15 cellular contexts compared by ENCODE assay signal in the genomic region with DNA sequence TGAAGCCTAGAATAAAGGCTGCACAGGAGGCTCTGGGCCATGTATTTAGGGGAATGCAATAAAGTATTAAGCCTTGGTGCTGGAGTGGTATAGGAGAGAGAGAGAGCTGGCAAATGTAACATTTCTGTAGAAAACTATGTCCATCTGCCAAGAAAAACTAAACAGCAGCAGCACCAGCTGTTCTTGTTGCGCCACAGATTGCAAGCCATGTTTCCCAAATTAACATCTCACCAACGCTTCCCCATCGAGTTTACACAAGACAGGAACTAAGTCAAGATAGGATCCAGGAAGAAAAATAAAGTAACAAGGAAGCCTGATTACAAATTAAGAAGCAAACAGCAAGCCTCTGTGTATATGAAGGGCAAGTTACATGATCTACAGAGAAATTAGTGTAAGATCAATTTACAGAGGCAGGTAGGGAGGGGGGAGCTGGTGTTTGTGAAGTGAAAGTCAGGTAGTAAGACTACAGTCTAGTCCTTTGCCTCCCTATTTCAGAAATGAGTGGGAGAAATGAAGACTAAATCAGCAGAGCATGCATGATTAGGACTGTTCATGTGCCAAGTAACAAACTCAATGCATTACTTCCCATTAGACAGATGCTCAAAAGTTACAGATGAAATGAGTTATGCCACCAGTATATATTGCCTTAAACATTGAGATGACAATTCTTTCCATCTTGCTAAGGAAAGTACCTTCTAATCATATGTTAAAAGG.
A peak's percentile ranks its signal among the peaks of the same experiment; 100 is the strongest.
DNase-seq lines count a peak whose midpoint lies in the region; ATAC-seq and TF ChIP-seq lines count a peak whose summit lies in the region.
"Had no signal": no experiment of that assay in that cellular context is flagged by ENCODE, and none has a peak within 500 bp of the region (broad histone marks: within the 10 kb centered on the region; RNA-seq: fewer than 3 reads in every experiment).

No MANE protein-coding gene starts in this region.

- H3K4me3 ChIP-seq in astrocyte of the spinal cord (ENCODE audit: low read depth, low read length), result no peak overlapping the region
- H3K4me3 ChIP-seq: neural progenitor cell had no signal

- intact Hi-C loops in Right ventricle myocardium superior (cut with DNase I) (no loop called here), cardiac septum (cut with DNase I) (no loop called here), left ventricle myocardium superior (cut with micrococcal nuclease) (no loop called here)

- DNase-seq in Right ventricle myocardium superior (peak; percentile 43), cardiac septum (ENCODE audit: low spot score) (no peak), astrocyte of the spinal cord (ENCODE audit: low read depth, low spot score) (peak; percentile 10), left ventricle myocardium superior (peak; percentile 30), caudate nucleus (lab: John Stamatoyannopoulos, UW) (no peak), NCI-H748 treated with DMSO at 0.1 percent for 48 hours (lab: John Stamatoyannopoulos, UW) (no peak)
- DNase-seq: ACHN; activated T-cell treated with anti-CD3 and anti-CD28 coated beads, Interleukin-2, amount 50 U/mL, for 48 hours; foreskin keratinocyte; kidney glomerular epithelial cell had no signal

- no peak overlapping the region for H3K27ac ChIP-seq in caudate nucleus (ENCODE audit: low read depth, low read length)
- H3K27ac ChIP-seq: foreskin keratinocyte, neural progenitor cell, RWPE1, VCaP had no signal

- peak; percentile 75 for ATAC-seq in Right ventricle myocardium superior (ENCODE audit: poor library complexity)
- ATAC-seq in left ventricle myocardium superior, result peak; percentile 80
- ATAC-seq in GM19452 (IDR thresholded peaks at IDR 0.05; ENCODE audit: unreplicated experiment), result no peak
- no peak for ATAC-seq in HG03565 (IDR thresholded peaks at IDR 0.05; ENCODE audit: unreplicated experiment)
- ATAC-seq: foreskin keratinocyte had no signal

- in situ Hi-C loops in astrocyte of the spinal cord (cut with HindIII; ENCODE audit: low sequenced_read_pairs), result no loop called here

- no peak for TF ChIP-seq CTCF in astrocyte of the spinal cord (IDR thresholded peaks at IDR 0.05; ENCODE audit: low read depth, low read length)

Comparison
In these comparisons a context has a peak if more than half of its experiments do, and no peak if none do; other contexts are left out.
1. DNase-seq: peak in Right ventricle myocardium superior (single experiment), astrocyte of the spinal cord (single experiment) and left ventricle myocardium superior (single experiment); none in cardiac septum (single experiment), caudate nucleus (0 of 61) and NCI-H748 treated with DMSO at 0.1 percent for 48 hours (single experiment).
2. ATAC-seq: peak in Right ventricle myocardium superior (single experiment) and left ventricle myocardium superior (single experiment); none in GM19452 (single experiment) and HG03565 (single experiment).